8 cellular contexts compared by ENCODE assay signal in the genomic region with DNA sequence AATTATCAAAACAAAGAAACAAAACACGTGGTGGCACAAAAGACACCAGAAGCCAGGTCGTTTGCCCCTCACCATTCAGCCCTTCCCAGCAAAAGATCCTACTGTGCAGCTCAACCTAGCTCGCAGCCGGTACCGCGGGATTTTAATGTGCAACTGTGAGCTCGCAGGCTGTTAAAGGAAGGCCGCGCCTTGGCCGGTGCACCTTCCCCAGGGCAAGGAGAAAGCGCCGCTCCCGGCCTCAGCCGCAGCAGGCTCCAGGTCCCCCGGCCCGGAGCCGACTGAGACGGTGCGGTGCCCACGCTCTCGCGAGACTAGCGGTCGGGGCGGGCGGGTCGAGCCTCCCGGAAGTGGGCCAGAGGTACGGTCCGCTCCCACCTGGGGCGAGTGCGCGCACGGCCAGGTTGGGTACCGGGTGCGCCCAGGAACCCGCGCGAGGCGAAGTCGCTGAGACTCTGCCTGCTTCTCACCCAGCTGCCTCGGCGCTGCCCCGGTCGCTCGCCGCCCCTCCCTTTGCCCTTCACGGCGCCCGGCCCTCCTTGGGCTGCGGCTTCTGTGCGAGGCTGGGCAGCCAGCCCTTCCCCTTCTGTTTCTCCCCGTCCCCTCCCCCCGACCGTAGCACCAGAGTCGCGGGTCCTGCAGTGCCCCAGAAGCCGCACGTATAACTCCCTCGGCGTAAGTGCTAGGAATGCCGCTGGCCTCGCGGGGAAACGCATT.
A peak's percentile ranks its signal among the peaks of the same experiment; 100 is the strongest.
DNase-seq lines count a peak whose midpoint lies in the region; ATAC-seq and TF ChIP-seq lines count a peak whose summit lies in the region.

Gene AGL (plus strand): TSS at position 618 of the 714 bp plus-strand sequence. CDS start 682 bp downstream, outside the sequence.

- H3K27ac ChIP-seq in C4-2B = peak within 1 kb of the TSS; percentile 79
- peak within 1 kb of the TSS; percentile 69 for H3K27ac ChIP-seq in effector memory CD4-positive, alpha-beta T cell (ENCODE audit: insufficient read depth, low read length, poor library complexity, severe bottlenecking)

- DNase-seq in NCI-H82 treated with DMSO at 0.1 percent for 48 hours (lab: John Stamatoyannopoulos, UW; ENCODE audit: unreplicated experiment) (peak; percentile 70), medulla oblongata (ENCODE audit: extremely low spot score) (peak; percentile 83)
- DNase-seq in activated CD8-positive, alpha-beta memory T cell treated with anti-CD3 and anti-CD28 coated beads for 1 hour (ENCODE audit: extremely low read depth in 1 of 2, low read depth in 1 of 2) = peak; percentile 65 to 78
- DNase-seq in effector memory CD4-positive, alpha-beta T cell = peak; percentile 75 to 83 (median 78)
- DNase-seq in stimulated activated CD8-positive, alpha-beta memory T cell treated with anti-CD3 and anti-CD28 coated beads, Interleukin-12 subunit alpha, Interleukin-12 subunit beta, amount 100 ng/mL, for 24 hours (ENCODE audit: extremely low read depth) = peak; percentile 66

- ATAC-seq in GM19328 (IDR thresholded peaks at IDR 0.05; ENCODE audit: unreplicated experiment) (peak; percentile 98), HG03469 (IDR thresholded peaks at IDR 0.05; ENCODE audit: unreplicated experiment) (peak; percentile 95)

- peak within 1 kb of the TSS; percentile 93 for H3K4me3 ChIP-seq in effector memory CD4-positive, alpha-beta T cell (ENCODE audit: insufficient read depth, low read depth, low read length, poor library complexity, severe bottlenecking)

- no peaks in the 10 kb centered on the region for H3K27me3 ChIP-seq in effector memory CD4-positive, alpha-beta T cell (replicated peaks; ENCODE audit: control insufficient read depth, insufficient read depth, low read length, poor library complexity, severe bottlenecking)

- no peaks in the 10 kb centered on the region for H3K9me3 ChIP-seq in effector memory CD4-positive, alpha-beta T cell (ENCODE audit: control insufficient read depth, low read length)

- H3K36me3 ChIP-seq in effector memory CD4-positive, alpha-beta T cell (ENCODE audit: control insufficient read depth, insufficient read depth, low read length) = no peaks in the 10 kb centered on the region

- TF ChIP-seq CTCF in C4-2B (conservative IDR thresholded peaks at IDR 0.05) = no peak

- H3K4me1 ChIP-seq in effector memory CD4-positive, alpha-beta T cell (ENCODE audit: control insufficient read depth, insufficient read depth, low read length, poor library complexity, severe bottlenecking) = peaks cover 6% of the 10 kb centered on the region

Comparison
In these comparisons a context has a peak if more than half of its experiments do, and no peak if none do; other contexts are left out.
1. Peak in every context shown above with its lines: DNase-seq, ATAC-seq, H3K4me3 ChIP-seq and H3K27ac ChIP-seq.